1 cellular context compared by ENCODE assay signal in the genomic region with DNA sequence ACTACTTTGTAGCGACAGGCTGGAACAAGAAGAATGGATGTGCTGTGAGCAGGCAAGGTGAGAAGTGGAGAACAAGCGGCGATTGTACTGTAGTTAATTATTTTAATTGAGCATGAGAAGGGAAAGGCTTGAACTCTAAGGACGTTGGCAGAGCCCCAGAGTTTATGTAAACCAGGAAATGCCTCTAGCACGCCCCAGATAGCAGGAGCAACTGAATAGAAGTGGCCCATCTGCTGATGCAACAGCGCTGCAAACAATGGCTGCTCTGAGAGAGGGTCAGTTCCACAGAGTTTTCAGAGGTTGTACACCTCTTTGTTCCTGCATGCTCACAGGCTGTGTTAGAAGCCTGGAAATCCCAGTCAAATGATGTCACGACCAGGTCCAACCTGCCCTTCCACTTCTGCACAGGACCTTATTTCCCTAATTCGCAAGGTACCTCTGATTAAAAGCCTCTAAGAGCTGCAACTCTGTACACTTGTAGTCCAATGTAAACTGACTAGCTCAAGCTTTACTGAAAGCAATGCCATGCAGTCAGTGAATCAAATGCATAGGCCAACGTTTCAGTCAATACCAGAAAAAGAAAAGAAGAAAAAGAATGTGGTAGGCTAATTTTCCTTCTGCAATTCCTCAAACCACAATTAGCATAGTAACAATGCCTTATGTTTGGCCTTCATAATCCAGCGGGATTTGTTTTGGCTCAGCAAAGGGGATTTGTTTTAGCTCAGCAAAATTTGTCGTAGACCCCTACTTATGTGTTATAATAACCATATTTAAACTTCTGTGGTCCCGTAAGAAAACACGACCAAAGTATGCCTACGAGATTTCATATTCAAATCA.
TF ChIP-seq lines count a peak whose summit lies in the region.

No MANE protein-coding gene starts in this region.

TF ChIP-seq in HepG2, 621 proteins besides CTCF, POLR2A, EP300 and RAD21 (continued from another document and continues in another):
- TF ChIP-seq ATF4 (CRISPR knock-in tag; IDR thresholded peaks at IDR 0.05) (peak; percentile 87 to 99), ZNF557 (CRISPR knock-in tag; IDR thresholded peaks at IDR 0.05) (no peak), KLF9 (CRISPR knock-in tag; IDR thresholded peaks at IDR 0.05; ENCODE audit: low read depth) (no peak), SRF (IDR thresholded peaks at IDR 0.05; ENCODE audit: low read depth, low read length) (0 out of 2 replicates have a peak, but pooled peaks have one; percentile 18), SP5 (CRISPR knock-in tag; IDR thresholded peaks at IDR 0.05; ENCODE audit: borderline replicate concordance, low read depth) (peak; percentile 23; the same call in 1 of the 2 replicates), ZNF839 (CRISPR knock-in tag; IDR thresholded peaks at IDR 0.05; ENCODE audit: borderline replicate concordance) (no peak), KAT8 (CRISPR knock-in tag; IDR thresholded peaks at IDR 0.05) (peak; percentile 69), FOXA1 (IDR thresholded peaks at IDR 0.05) (no peak), FOXA1 (CRISPR knock-in tag; IDR thresholded peaks at IDR 0.05) (peak; percentile 61), CREB1 (IDR thresholded peaks at IDR 0.05) (no peak), CREB1 (CRISPR knock-in tag; IDR thresholded peaks at IDR 0.05) (peak; percentile 47; the same call in 1 of the 2 replicates), RBAK (CRISPR knock-in tag; IDR thresholded peaks at IDR 0.05) (peak; percentile 19; the same call in 1 of the 2 replicates), TCF7 (IDR thresholded peaks at IDR 0.05; ENCODE audit: low read depth) (peak; percentile 46; the same call in 1 of the 2 replicates), ZNF121 (CRISPR knock-in tag; IDR thresholded peaks at IDR 0.05) (no peak), ZNF350 (CRISPR knock-in tag; IDR thresholded peaks at IDR 0.05; ENCODE audit: borderline replicate concordance, low read depth) (peak; percentile 76; the same call in 1 of the 2 replicates), DPF2 (CRISPR knock-in tag; IDR thresholded peaks at IDR 0.05; ENCODE audit: borderline replicate concordance, low read depth) (peak; percentile 46; the same call in 1 of the 2 replicates), RERE (CRISPR knock-in tag; IDR thresholded peaks at IDR 0.05; ENCODE audit: low read depth) (peak; percentile 65; the same call in 1 of the 2 replicates), ZBTB7A (CRISPR knock-in tag; IDR thresholded peaks at IDR 0.05) (no peak), KAT7 (CRISPR knock-in tag; IDR thresholded peaks at IDR 0.05; ENCODE audit: borderline replicate concordance) (peak; percentile 81; the same call in 1 of the 2 replicates), MIER3 (CRISPR knock-in tag; IDR thresholded peaks at IDR 0.05; ENCODE audit: borderline replicate concordance) (no peak), GMEB2 (CRISPR knock-in tag; IDR thresholded peaks at IDR 0.05; ENCODE audit: low read depth) (no peak), ZNF282 (IDR thresholded peaks at IDR 0.05; ENCODE audit: partially characterized antibody) (no peak), CAMTA2 (CRISPR knock-in tag; IDR thresholded peaks at IDR 0.05; ENCODE audit: borderline replicate concordance) (no peak), ZNF232 (CRISPR knock-in tag; IDR thresholded peaks at IDR 0.05; ENCODE audit: borderline replicate concordance) (0 out of 2 replicates have a peak, but pooled peaks have one; percentile 4), ZBTB4 (CRISPR knock-in tag; IDR thresholded peaks at IDR 0.05; ENCODE audit: borderline replicate concordance) (0 out of 2 replicates have a peak, but pooled peaks have one; percentile 64), ZSCAN31 (CRISPR knock-in tag; IDR thresholded peaks at IDR 0.05; ENCODE audit: low read depth) (no peak; the same call in 1 of the 2 replicates), JUN (CRISPR knock-in tag; IDR thresholded peaks at IDR 0.05) (0 out of 2 replicates have a peak, but pooled peaks have one; percentile 19), SP4 (CRISPR knock-in tag; IDR thresholded peaks at IDR 0.05) (peak; percentile 44; the same call in 1 of the 2 replicates), ZNF556 (CRISPR knock-in tag; IDR thresholded peaks at IDR 0.05; ENCODE audit: borderline replicate concordance) (0 out of 2 replicates have a peak, but pooled peaks have one; percentile 20), ZNF850 (CRISPR knock-in tag; conservative IDR thresholded peaks at IDR 0.05) (no peak), NR1H2 (CRISPR knock-in tag; IDR thresholded peaks at IDR 0.05; ENCODE audit: borderline replicate concordance, low read depth) (no peak), ISL2 (CRISPR knock-in tag; IDR thresholded peaks at IDR 0.05) (peak; percentile 76), ZMYM3 (CRISPR knock-in tag; IDR thresholded peaks at IDR 0.05) (peak; percentile 56; the same call in 1 of the 2 replicates)
- TF ChIP-seq, protein P1, sequence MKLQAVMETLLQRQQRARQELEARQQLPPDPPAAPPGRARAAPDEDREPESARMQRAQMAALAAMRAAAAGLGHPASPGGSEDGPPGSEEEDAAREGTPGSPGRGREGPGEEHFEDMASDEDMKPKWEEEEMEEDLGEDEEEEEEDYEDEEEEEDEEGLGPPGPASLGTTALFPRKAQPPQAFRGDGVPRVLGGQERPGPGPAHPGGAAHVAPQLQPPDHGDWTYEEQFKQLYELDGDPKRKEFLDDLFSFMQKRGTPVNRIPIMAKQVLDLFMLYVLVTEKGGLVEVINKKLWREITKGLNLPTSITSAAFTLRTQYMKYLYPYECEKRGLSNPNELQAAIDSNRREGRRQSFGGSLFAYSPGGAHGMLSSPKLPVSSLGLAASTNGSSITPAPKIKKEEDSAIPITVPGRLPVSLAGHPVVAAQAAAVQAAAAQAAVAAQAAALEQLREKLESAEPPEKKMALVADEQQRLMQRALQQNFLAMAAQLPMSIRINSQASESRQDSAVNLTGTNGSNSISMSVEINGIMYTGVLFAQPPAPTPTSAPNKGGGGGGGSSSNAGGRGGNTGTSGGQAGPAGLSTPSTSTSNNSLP (IDR thresholded peaks at IDR 0.05; ENCODE audit: low read depth, low read length), result 0 out of 2 replicates have a peak, but pooled peaks have one; percentile 25
- TF ChIP-seq, protein P2, sequence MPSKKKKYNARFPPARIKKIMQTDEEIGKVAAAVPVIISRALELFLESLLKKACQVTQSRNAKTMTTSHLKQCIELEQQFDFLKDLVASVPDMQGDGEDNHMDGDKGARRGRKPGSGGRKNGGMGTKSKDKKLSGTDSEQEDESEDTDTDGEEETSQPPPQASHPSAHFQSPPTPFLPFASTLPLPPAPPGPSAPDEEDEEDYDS (CRISPR knock-in tag; IDR thresholded peaks at IDR 0.05), result peak; percentile 83
- TF ChIP-seq, protein P3, sequence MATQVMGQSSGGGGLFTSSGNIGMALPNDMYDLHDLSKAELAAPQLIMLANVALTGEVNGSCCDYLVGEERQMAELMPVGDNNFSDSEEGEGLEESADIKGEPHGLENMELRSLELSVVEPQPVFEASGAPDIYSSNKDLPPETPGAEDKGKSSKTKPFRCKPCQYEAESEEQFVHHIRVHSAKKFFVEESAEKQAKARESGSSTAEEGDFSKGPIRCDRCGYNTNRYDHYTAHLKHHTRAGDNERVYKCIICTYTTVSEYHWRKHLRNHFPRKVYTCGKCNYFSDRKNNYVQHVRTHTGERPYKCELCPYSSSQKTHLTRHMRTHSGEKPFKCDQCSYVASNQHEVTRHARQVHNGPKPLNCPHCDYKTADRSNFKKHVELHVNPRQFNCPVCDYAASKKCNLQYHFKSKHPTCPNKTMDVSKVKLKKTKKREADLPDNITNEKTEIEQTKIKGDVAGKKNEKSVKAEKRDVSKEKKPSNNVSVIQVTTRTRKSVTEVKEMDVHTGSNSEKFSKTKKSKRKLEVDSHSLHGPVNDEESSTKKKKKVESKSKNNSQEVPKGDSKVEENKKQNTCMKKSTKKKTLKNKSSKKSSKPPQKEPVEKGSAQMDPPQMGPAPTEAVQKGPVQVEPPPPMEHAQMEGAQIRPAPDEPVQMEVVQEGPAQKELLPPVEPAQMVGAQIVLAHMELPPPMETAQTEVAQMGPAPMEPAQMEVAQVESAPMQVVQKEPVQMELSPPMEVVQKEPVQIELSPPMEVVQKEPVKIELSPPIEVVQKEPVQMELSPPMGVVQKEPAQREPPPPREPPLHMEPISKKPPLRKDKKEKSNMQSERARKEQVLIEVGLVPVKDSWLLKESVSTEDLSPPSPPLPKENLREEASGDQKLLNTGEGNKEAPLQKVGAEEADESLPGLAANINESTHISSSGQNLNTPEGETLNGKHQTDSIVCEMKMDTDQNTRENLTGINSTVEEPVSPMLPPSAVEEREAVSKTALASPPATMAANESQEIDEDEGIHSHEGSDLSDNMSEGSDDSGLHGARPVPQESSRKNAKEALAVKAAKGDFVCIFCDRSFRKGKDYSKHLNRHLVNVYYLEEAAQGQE (IDR thresholded peaks at IDR 0.05; ENCODE audit: borderline replicate concordance in 1 of 2, low read depth in 1 of 2, low read length in 2 of 2), result peak in 1 of 2 experiments; percentile 60; a peak in 1 of 4 replicates
